Comparison of ENCODE assay signal across 35 cellular contexts in the genomic region with DNA sequence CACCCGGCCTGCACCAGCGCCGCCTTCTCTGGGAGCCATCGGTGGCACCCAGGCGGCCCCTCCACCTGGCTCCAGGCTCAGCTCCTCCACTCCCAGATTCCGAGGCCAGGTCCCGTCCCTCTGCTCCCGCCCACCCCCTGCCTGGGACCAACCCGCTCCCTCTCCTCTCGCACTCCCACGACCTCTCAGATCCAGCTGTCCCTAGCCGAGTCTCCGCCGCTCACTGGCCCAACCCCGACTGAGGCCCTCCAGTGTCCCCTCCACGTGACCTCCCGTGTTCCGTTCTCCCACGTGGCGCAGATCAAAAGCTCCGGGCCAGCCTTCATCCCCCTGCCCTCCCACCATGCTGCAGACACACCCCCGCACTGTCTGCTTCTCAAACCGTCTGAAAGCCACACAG. TPM values are rescaled to one million over a fixed set of nuclear protein-coding genes. Genes with fewer than 3 reads are reported as not detected.
"Had no signal": no experiment of that assay in that cellular context is flagged by ENCODE, and none has a peak within 500 bp of the region (broad histone marks: within the 10 kb centered on the region; RNA-seq: fewer than 3 reads in every experiment).

No MANE protein-coding gene starts in this region.

- H3K27ac Mint-ChIP-seq: dendritic cell treated with granulocyte-macrophage colony-stimulating factor and Interleukin-4, amounts not matched to agents 40 ng/mL and 50 ng/mL, for 4 days; endodermal cell; memory B cell; mesothelial cell of epicardium; naive B cell; nephron; progenitor cell of endocrine pancreas; stimulated activated effector memory CD8-positive, alpha-beta T cell treated with anti-CD3 and anti-CD28 coated beads, Interleukin-12 subunit alpha, Interleukin-12 subunit beta, amount 100 ng/mL, for 72 hours had no signal

- H3K36me3 Mint-ChIP-seq: mesothelial cell of epicardium; naive B cell; stimulated activated effector memory CD8-positive, alpha-beta T cell treated with anti-CD3 and anti-CD28 coated beads, Interleukin-12 subunit alpha, Interleukin-12 subunit beta, amount 100 ng/mL, for 72 hours had no signal

- H3K36me3 ChIP-seq: colonic mucosa, gastrocnemius medialis, pancreas, stomach, thyroid gland had no signal

- H3K4me3 ChIP-seq: colonic mucosa, gastrocnemius medialis, hepatocyte, lung, mucosa of descending colon, pancreas, smooth muscle cell, stomach, thyroid gland had no signal

- ATAC-seq: esophagus mucosa; gastrocnemius medialis; left colon; left ventricle myocardium superior; mucosa of descending colon; pancreas; sciatic nerve; stimulated activated effector memory CD8-positive, alpha-beta T cell treated with anti-CD3 and anti-CD28 coated beads, Interleukin-12 subunit alpha, Interleukin-12 subunit beta, amount 100 ng/mL, for 72 hours had no signal

- H3K27ac ChIP-seq: colonic mucosa, epithelial cell of prostate, gastrocnemius medialis, hepatocyte, pancreas, stomach, thyroid gland had no signal

- H3K9me3 ChIP-seq: colonic mucosa, gastrocnemius medialis, pancreas, thyroid gland had no signal

- H3K4me1 Mint-ChIP-seq: endodermal cell; memory B cell; mesothelial cell of epicardium; naive B cell; nephron; stimulated activated effector memory CD8-positive, alpha-beta T cell treated with anti-CD3 and anti-CD28 coated beads, Interleukin-12 subunit alpha, Interleukin-12 subunit beta, amount 100 ng/mL, for 72 hours had no signal

- H3K4me3 Mint-ChIP-seq: dendritic cell treated with granulocyte-macrophage colony-stimulating factor and Interleukin-4, amounts not matched to agents 40 ng/mL and 50 ng/mL, for 4 days; endodermal cell; memory B cell; mesothelial cell of epicardium; naive B cell; stimulated activated effector memory CD8-positive, alpha-beta T cell treated with anti-CD3 and anti-CD28 coated beads, Interleukin-12 subunit alpha, Interleukin-12 subunit beta, amount 100 ng/mL, for 72 hours had no signal

- FAIRE-seq: islet of Langerhans, pancreas had no signal

- DNase-seq: caudate nucleus; cerebellar nuclear complex; colonic mucosa; effector CD8-positive, alpha-beta T cell; endodermal cell; foreskin fibroblast; gastrocnemius medialis; kidney glomerular epithelial cell; left colon; left ventricle myocardium superior; mucosa of descending colon; naive B cell; occipital lobe; pancreas; stimulated activated CD4-positive, alpha-beta T cell treated with anti-CD3 and anti-CD28 coated beads, Interleukin-12 subunit alpha, Interleukin-12 subunit beta, amount 100 ng/mL, for 4 hours; stimulated activated CD4-positive, alpha-beta T cell treated with anti-CD3 and anti-CD28 coated beads, Interleukin-1b, Interleukin-23, amount 100 ng/mL, for 48 hours; stimulated activated CD4-positive, alpha-beta T cell treated with anti-CD3 and anti-CD28 coated beads, Interleukin-4, amount 100 ng/mL, for 1 hour; stimulated activated naive CD4-positive, alpha-beta T cell treated with Interleukin-2 at 50 U/mL for 16 hours; stomach; thyroid gland; trophoblast cell had no signal

- H3K4me1 ChIP-seq: colonic mucosa, gastrocnemius medialis, pancreas, stomach, thyroid gland had no signal

RNA-seq across cellular contexts. Expression of gene SALL3, which starts 14.4 kb away (rescaled TPM):
- total RNA-seq: esophagus mucosa, gastrocnemius medialis, left colon, left ventricle myocardium superior, mucosa of descending colon, stomach, subcutaneous adipose tissue had no signal
- polyA plus RNA-seq: lung, pancreas, stomach had no signal
